ENCODE assay signal across 8 cellular contexts in genomic region chr3:57691411-57692133, GRCh38. TPM values are rescaled to one million over a fixed set of nuclear protein-coding genes. Genes with fewer than 3 reads are reported as not detected.
DNase-seq lines count a peak whose midpoint lies in the region; ATAC-seq and TF ChIP-seq lines count a peak whose summit lies in the region.

No MANE protein-coding gene starts in this region.

- POLR2A ChIA-PET in CD8-positive, alpha-beta T cell (lab: Charles Lee), result interaction anchor here (0.8 to 3.3 kb wide), 3 partner anchors 21 to 68 kb away, joined by 4 to 25 read pairs (median 11); partner anchors contain the start of gene SLMAP

- H3K4me3 ChIP-seq in CD8-positive, alpha-beta T cell (ENCODE audit: low read depth, low read length), result peak overlapping the region; percentile 78
- peak overlapping the region; percentile 44 for H3K4me3 ChIP-seq in mucosa of stomach (ENCODE audit: low read length)

- no peaks in the 10 kb centered on the region for H3K36me3 ChIP-seq in CD8-positive, alpha-beta T cell (ENCODE audit: insufficient read depth, low read length)
- no peaks in the 10 kb centered on the region for H3K36me3 ChIP-seq in mucosa of stomach (ENCODE audit: control insufficient read depth, insufficient read depth, low read length)

- CTCF ChIA-PET in CD8-positive, alpha-beta T cell (lab: Charles Lee), result interaction anchor here (0.5 to 0.8 kb wide), 2 partner anchors 135 to 139 kb away, joined by 3 to 6 read pairs; no protein-coding TSS in a partner anchor

- no peaks in the 10 kb centered on the region for H3K9me3 ChIP-seq in CD8-positive, alpha-beta T cell (ENCODE audit: low read length)
- H3K9me3 ChIP-seq in mucosa of stomach (ENCODE audit: control insufficient read depth, low read length), result no peaks in the 10 kb centered on the region

- H3K4me1 Mint-ChIP-seq in CD8-positive, alpha-beta T cell (ENCODE audit: low read depth), result peaks cover 52% of the 10 kb centered on the region
- H3K4me1 Mint-ChIP-seq in central memory CD8-positive, alpha-beta T cell, result peaks cover 38% of the 10 kb centered on the region

- H3K27ac ChIP-seq in CD8-positive, alpha-beta T cell (ENCODE audit: low read depth, low read length), result peak overlapping the region; percentile 95

- DNase-seq in CD8-positive, alpha-beta T cell, result peak in 1 of 7 experiments; percentile 12
- DNase-seq in NCI-H69 (lab: John Stamatoyannopoulos, UW) (peak; percentile 6), pons (ENCODE audit: low spot score) (no peak), putamen (ENCODE audit: low spot score) (no peak), NCI-H1694 treated with DMSO at 0.1 percent for 48 hours (lab: John Stamatoyannopoulos, UW) (no peak)
- DNase-seq in central memory CD8-positive, alpha-beta T cell (ENCODE audit: low spot score in 2 of 2), result no peak
- DNase-seq in stimulated activated naive CD4-positive, alpha-beta T cell (lab: John Stamatoyannopoulos, UW), result no peak

- no peaks in the 10 kb centered on the region for H3K27me3 Mint-ChIP-seq in CD8-positive, alpha-beta T cell (ENCODE audit: low read depth)
- H3K27me3 Mint-ChIP-seq in central memory CD8-positive, alpha-beta T cell, result no peaks in the 10 kb centered on the region

- no peak for TF ChIP-seq CTCF in CD8-positive, alpha-beta T cell (IDR thresholded peaks at IDR 0.05)

- H3K36me3 Mint-ChIP-seq in CD8-positive, alpha-beta T cell, result peaks cover 22% of the 10 kb centered on the region
- H3K36me3 Mint-ChIP-seq in central memory CD8-positive, alpha-beta T cell (ENCODE audit: insufficient read depth), result peaks cover 23% of the 10 kb centered on the region

- peak overlapping the region; percentile 89 for H3K27ac Mint-ChIP-seq in CD8-positive, alpha-beta T cell
- peak overlapping the region; percentile 96 for H3K27ac Mint-ChIP-seq in central memory CD8-positive, alpha-beta T cell (ENCODE audit: low read depth)

- H3K4me1 ChIP-seq in CD8-positive, alpha-beta T cell (ENCODE audit: insufficient read depth, low read length), result peaks cover 54% of the 10 kb centered on the region
- H3K4me1 ChIP-seq in mucosa of stomach (ENCODE audit: control insufficient read depth, insufficient read depth, low read length), result peaks cover 37% of the 10 kb centered on the region

- H3K9me3 Mint-ChIP-seq in CD8-positive, alpha-beta T cell, result no peaks in the 10 kb centered on the region
- H3K9me3 Mint-ChIP-seq in central memory CD8-positive, alpha-beta T cell, result no peaks in the 10 kb centered on the region

- intact Hi-C loops in CD8-positive, alpha-beta T cell (cut with DNase I, micrococcal nuclease), result loop anchor here (1.0 to 10.0 kb wide), 8 partner anchors 19 to 467 kb away; partner anchors contain the start of genes APPL1 (in 2 of the 2), PDE12 (in 2 of the 2), SLMAP (in 2 of the 2) and ARF4 (in 1 of the 2)

- peak overlapping the region; percentile 92 for H3K4me3 Mint-ChIP-seq in CD8-positive, alpha-beta T cell
- H3K4me3 Mint-ChIP-seq in central memory CD8-positive, alpha-beta T cell, result peak overlapping the region; percentile 85

- peak overlapping the region; percentile 96 for H3K9ac ChIP-seq in mucosa of stomach (ENCODE audit: low read length)

- no peaks in the 10 kb centered on the region for H3K27me3 ChIP-seq in CD8-positive, alpha-beta T cell (ENCODE audit: insufficient read depth, low read length)
- no peaks in the 10 kb centered on the region for H3K27me3 ChIP-seq in mucosa of stomach (ENCODE audit: control insufficient read depth, insufficient read depth, low read length)

- no peak for ATAC-seq in CD8-positive, alpha-beta T cell
- ATAC-seq in central memory CD8-positive, alpha-beta T cell (replicated peaks; ENCODE audit: extremely low read depth, poor library complexity, severe bottlenecking), result no peak

RNA-seq across cellular contexts. Expression of gene DENND6A, which starts 1.3 kb away (rescaled TPM):
- 10 to 100 TPM; 74.6 to 79.3 TPM for total RNA-seq in CD8-positive, alpha-beta T cell
